In genomic region chr11:93192163-93192562, GRCh38 we compare ENCODE assay signal across 23 cellular contexts. TPM values are rescaled to one million over a fixed set of nuclear protein-coding genes. Genes with fewer than 3 reads are reported as not detected.
A peak's percentile ranks its signal among the peaks of the same experiment; 100 is the strongest.
DNase-seq lines count a peak whose midpoint lies in the region; ATAC-seq and TF ChIP-seq lines count a peak whose summit lies in the region.
"Had no signal": no experiment of that assay in that cellular context is flagged by ENCODE, and none has a peak within 500 bp of the region (broad histone marks: within the 10 kb centered on the region; RNA-seq: fewer than 3 reads in every experiment).

No MANE protein-coding gene starts in this region.

- ATAC-seq in stimulated activated naive CD8-positive, alpha-beta T cell treated with anti-CD3 and anti-CD28 coated beads, Interleukin-15, amount 100 ng/mL, for 72 hours = no peak
- ATAC-seq in gastroesophageal sphincter = no peak
- ATAC-seq: effector memory CD8-positive, alpha-beta T cell; Right ventricle myocardium inferior; stimulated activated memory B cell treated with anti-CD40 and anti-IgM and Interleukin-4, amounts not matched to agents 10 μg/mL and 1 μg/mL and 100 μg/mL, for 72 hours; T-cell had no signal

- H3K36me3 Mint-ChIP-seq in glutamatergic neuron (ENCODE audit: unreplicated experiment) = peaks cover 9% of the 10 kb centered on the region
- peaks cover 52% of the 10 kb centered on the region for H3K36me3 Mint-ChIP-seq in neural progenitor cell

- peaks cover 2% of the 10 kb centered on the region for H3K27me3 Mint-ChIP-seq in glutamatergic neuron (ENCODE audit: unreplicated experiment)
- no peaks in the 10 kb centered on the region for H3K27me3 Mint-ChIP-seq in neural progenitor cell (ENCODE audit: insufficient read depth, low read depth)
- no peaks in the 10 kb centered on the region for H3K27me3 Mint-ChIP-seq in stimulated activated naive CD8-positive, alpha-beta T cell treated with anti-CD3 and anti-CD28 coated beads, Interleukin-15, amount 100 ng/mL, for 72 hours
- H3K27me3 Mint-ChIP-seq: activated CD4-positive, alpha-beta T cell treated with anti-CD3 and anti-CD28 coated beads, Interleukin-2, amount 10 ng/mL, durations not matched to agents 7 days and 5 days; activated naive CD8-positive, alpha-beta T cell treated with anti-CD3 and anti-CD28 coated beads for 36 hours; effector memory CD8-positive, alpha-beta T cell; naive B cell; stimulated activated memory B cell treated with anti-CD40 and anti-IgM and Interleukin-4, amounts not matched to agents 10 μg/mL and 1 μg/mL and 100 μg/mL, for 72 hours; T-cell had no signal

- H3K9me3 ChIP-seq in SK-N-SH = peaks cover 11% of the 10 kb centered on the region; the same call in 1 of the 2 replicates
- H3K9me3 ChIP-seq in neural progenitor cell (ENCODE audit: low read depth) = peaks cover 5% of the 10 kb centered on the region
- peaks cover 0 to 9% (median 0%) of the 10 kb centered on the region in 3 donors for H3K9me3 ChIP-seq in gastroesophageal sphincter
- H3K9me3 ChIP-seq: sigmoid colon had no signal

- H3K4me1 ChIP-seq in SK-N-SH (ENCODE audit: control insufficient read depth in 1 of 2, insufficient read depth in 2 of 2, low read depth in 1 of 2, low read length in 1 of 2) = peaks cover 0 to 17% of the 10 kb centered on the region in 2 experiments; a peak in 2 of 4 replicates
- H3K4me1 ChIP-seq in neural progenitor cell = peaks cover 30% of the 10 kb centered on the region
- peaks cover 0 to 6% (median 0%) of the 10 kb centered on the region in 3 donors for H3K4me1 ChIP-seq in gastroesophageal sphincter

- H3K9me3 Mint-ChIP-seq in glutamatergic neuron (ENCODE audit: unreplicated experiment) (peaks cover 2% of the 10 kb centered on the region), neural progenitor cell (peaks cover 46% of the 10 kb centered on the region)
- H3K9me3 Mint-ChIP-seq in stimulated activated naive CD8-positive, alpha-beta T cell treated with anti-CD3 and anti-CD28 coated beads, Interleukin-15, amount 100 ng/mL, for 72 hours = peaks cover 0 to 9% of the 10 kb centered on the region in 2 donors

- no peak for TF ChIP-seq POLR2A in gastroesophageal sphincter (IDR thresholded peaks at IDR 0.05)

- TF ChIP-seq CTCF in SK-N-SH (IDR thresholded peaks at IDR 0.05) (no peak), glutamatergic neuron (IDR thresholded peaks at IDR 0.05; ENCODE audit: partially characterized antibody, unreplicated experiment) (no peak), neural progenitor cell (IDR thresholded peaks at IDR 0.05) (no peak), gastroesophageal sphincter (IDR thresholded peaks at IDR 0.05) (no peak)

- H3K4me2 ChIP-seq in SK-N-SH (no peak overlapping the region), neural progenitor cell (peak overlapping the region; percentile 48)
- H3K4me2 ChIP-seq: KMS-11 had no signal

- 99% methylated on average over 5 of the region's 5 CpGs for WGBS in SK-N-SH (ENCODE audit: low lambda C conversion rate)
- 71 to 88% methylated on average over 4 to 5 of the region's 5 CpGs for WGBS in gastroesophageal sphincter (ENCODE audit: low coverage in 1 of 2), 2 donors

- H3K4me3 ChIP-seq in H7 (ENCODE audit: insufficient read depth, low read depth, low read length) (no peak overlapping the region), SK-N-SH (ENCODE audit: low read depth in 2 of 2, low read length in 1 of 2) (no peak overlapping the region), neural progenitor cell (peak overlapping the region; percentile 11), gastroesophageal sphincter (no peak overlapping the region)
- H3K4me3 ChIP-seq: sigmoid colon, thoracic aorta had no signal

- no peak overlapping the region for H2AFZ ChIP-seq in SK-N-SH (ENCODE audit: low read depth)
- no peak overlapping the region for H2AFZ ChIP-seq in neural progenitor cell (replicated peaks)

- H3F3A ChIP-seq in SK-N-SH (replicated peaks; ENCODE audit: insufficient read depth) = no peaks in the 10 kb centered on the region
- H3F3A ChIP-seq in neural progenitor cell (ENCODE audit: low read depth) = no peaks in the 10 kb centered on the region

- H3K79me2 ChIP-seq in SK-N-SH (ENCODE audit: insufficient read depth) (peaks cover 97% of the 10 kb centered on the region), neural progenitor cell (ENCODE audit: low read depth) (peaks cover 100% of the 10 kb centered on the region)

- CTCF ChIA-PET in SK-N-SH (lab: Yijun Ruan, JAX) = interaction anchor here (2.4 kb wide), 1 partner anchor 22 kb away, joined by 11 read pairs; no protein-coding TSS in a partner anchor

- no peaks in the 10 kb centered on the region for H3K36me3 ChIP-seq in H7 (replicated peaks; ENCODE audit: control insufficient read depth, insufficient read depth, low read length)
- peaks cover 0 to 29% of the 10 kb centered on the region in 2 experiments for H3K36me3 ChIP-seq in SK-N-SH (replicated peaks in 1 of 2; ENCODE audit: control insufficient read depth in 1 of 2, insufficient read depth in 2 of 2, low read length in 1 of 2)
- H3K36me3 ChIP-seq in neural progenitor cell = peaks cover 11% of the 10 kb centered on the region
- H3K36me3 ChIP-seq in gastroesophageal sphincter = peaks cover 0 to 2% of the 10 kb centered on the region in 2 donors
- H3K36me3 ChIP-seq: sigmoid colon, thoracic aorta had no signal

- H3K4me1 Mint-ChIP-seq in glutamatergic neuron (ENCODE audit: low read depth, unreplicated experiment) = peaks cover 21% of the 10 kb centered on the region
- H3K4me1 Mint-ChIP-seq in neural progenitor cell = no peaks in the 10 kb centered on the region
- H3K4me1 Mint-ChIP-seq in stimulated activated naive CD8-positive, alpha-beta T cell treated with anti-CD3 and anti-CD28 coated beads, Interleukin-15, amount 100 ng/mL, for 72 hours = peaks cover 24% of the 10 kb centered on the region

- no peaks in the 10 kb centered on the region for H3K27me3 ChIP-seq in H7 (ENCODE audit: control insufficient read depth, insufficient read depth, low read length)
- no peaks in the 10 kb centered on the region for H3K27me3 ChIP-seq in SK-N-SH (ENCODE audit: insufficient read depth)
- no peaks in the 10 kb centered on the region for H3K27me3 ChIP-seq in neural progenitor cell
- no peaks in the 10 kb centered on the region for H3K27me3 ChIP-seq in gastroesophageal sphincter
- H3K27me3 ChIP-seq: sigmoid colon had no signal

- POLR2A ChIA-PET in SK-N-SH (lab: Yijun Ruan, JAX) = no interaction called here

- H4K20me1 ChIP-seq in SK-N-SH (ENCODE audit: insufficient read depth) (no peaks in the 10 kb centered on the region), neural progenitor cell (ENCODE audit: low read depth) (peaks cover 6% of the 10 kb centered on the region)

- peak overlapping the region in 1 of 2 experiments; percentile 24; a peak in 2 of 4 replicates for H3K27ac ChIP-seq in SK-N-SH (ENCODE audit: low read depth in 2 of 2, low read length in 1 of 2)
- H3K27ac ChIP-seq in neural progenitor cell = peak overlapping the region; percentile 63
- H3K27ac ChIP-seq in gastroesophageal sphincter = no peak overlapping the region
- H3K27ac ChIP-seq: C4-2B, KMS-11, sigmoid colon, thoracic aorta had no signal

- TF ChIP-seq RAD21 in SK-N-SH (IDR thresholded peaks at IDR 0.05; ENCODE audit: low read length) = no peak

- H3K27ac Mint-ChIP-seq in glutamatergic neuron (ENCODE audit: unreplicated experiment) = peak overlapping the region; percentile 70
- no peak overlapping the region for H3K27ac Mint-ChIP-seq in neural progenitor cell
- no peak overlapping the region for H3K27ac Mint-ChIP-seq in stimulated activated naive CD8-positive, alpha-beta T cell treated with anti-CD3 and anti-CD28 coated beads, Interleukin-15, amount 100 ng/mL, for 72 hours
- H3K27ac Mint-ChIP-seq: activated CD4-positive, alpha-beta T cell treated with anti-CD3 and anti-CD28 coated beads, Interleukin-2, amount 10 ng/mL, durations not matched to agents 7 days and 5 days; activated naive CD8-positive, alpha-beta T cell treated with anti-CD3 and anti-CD28 coated beads for 36 hours; activated T-helper 2 cell treated with anti-CD3 and anti-CD28 coated beads, Interferon-gamma antibody, Interleukin-2, Interleukin-4, amounts not matched to agents 10 μg/mL and 5 μg/mL and 100 μg/mL, durations not matched to agents 14 hours and 24 hours and 36 hours; effector memory CD8-positive, alpha-beta T cell; stimulated activated memory B cell treated with anti-CD40 and anti-IgM and Interleukin-4, amounts not matched to agents 10 μg/mL and 1 μg/mL and 100 μg/mL, for 72 hours; T-cell had no signal

- DNase-seq in H7 = peak; percentile 47
- peak; percentile 28 for DNase-seq in SK-N-SH
- DNase-seq in glutamatergic neuron = peak; percentile 33
- peak; percentile 69 for DNase-seq in neural progenitor cell (ENCODE audit: low spot score)
- no peak for DNase-seq in glomerular visceral epithelial cell (ENCODE audit: extremely low spot score)
- no peak for DNase-seq in stimulated activated CD4-positive, alpha-beta T cell treated with anti-CD3 and anti-CD28 coated beads, Interleukin-2, amount 100 ng/mL, for 48 hours
- no peak for DNase-seq in stimulated activated naive CD8-positive, alpha-beta T cell treated with anti-CD3 and anti-CD28 coated beads, Interleukin-15, amount 100 ng/mL, for 72 hours
- DNase-seq: activated CD4-positive, alpha-beta T cell treated with anti-CD3 and anti-CD28 coated beads, Interleukin-2, amount 10 ng/mL, durations not matched to agents 7 days and 5 days; activated naive CD8-positive, alpha-beta T cell treated with anti-CD3 and anti-CD28 coated beads for 36 hours; effector memory CD8-positive, alpha-beta T cell; GDM1; head of caudate nucleus; naive B cell; NCI-H1092; sigmoid colon; T-cell had no signal

- peak overlapping the region; percentile 26 for H3K4me3 Mint-ChIP-seq in glutamatergic neuron (ENCODE audit: unreplicated experiment)
- no peak overlapping the region for H3K4me3 Mint-ChIP-seq in neural progenitor cell
- H3K4me3 Mint-ChIP-seq in stimulated activated naive CD8-positive, alpha-beta T cell treated with anti-CD3 and anti-CD28 coated beads, Interleukin-15, amount 100 ng/mL, for 72 hours = no peak overlapping the region
- H3K4me3 Mint-ChIP-seq: activated CD4-positive, alpha-beta T cell treated with anti-CD3 and anti-CD28 coated beads, Interleukin-2, amount 10 ng/mL, durations not matched to agents 7 days and 5 days; activated naive CD8-positive, alpha-beta T cell treated with anti-CD3 and anti-CD28 coated beads for 36 hours; effector memory CD8-positive, alpha-beta T cell; naive B cell; stimulated activated memory B cell treated with anti-CD40 and anti-IgM and Interleukin-4, amounts not matched to agents 10 μg/mL and 1 μg/mL and 100 μg/mL, for 72 hours; T-cell had no signal

- no peaks in the 10 kb centered on the region for H3K9me2 ChIP-seq in SK-N-SH

- TF ChIP-seq EP300 in SK-N-SH (IDR thresholded peaks at IDR 0.05; ENCODE audit: borderline replicate concordance in 1 of 2, low read depth in 1 of 2, low read length in 1 of 2) = no peak
- TF ChIP-seq EP300 in gastroesophageal sphincter (IDR thresholded peaks at IDR 0.05) = no peak

- H3K9ac ChIP-seq in SK-N-SH (no peak overlapping the region), neural progenitor cell (no peak overlapping the region)
- H3K9ac ChIP-seq: KMS-11 had no signal

RNA-seq across cellular contexts. Expression of gene SLC36A4, which starts 5.6 kb away (rescaled TPM):
- total RNA-seq in H7 (2014; rRNA removed; shearing (Covaris generic)) = 7.9 and 9.7 TPM in 2 replicates
- 7.3 and 9.7 TPM in 2 replicates for polyA plus RNA-seq in SK-N-SH (2012; rRNA removed)
- polyA plus RNA-seq in SK-N-SH (2012; cell fraction: cytosol; rRNA removed) = 13.7 and 14.3 TPM in 2 replicates
- 4.3 and 8.1 TPM in 2 replicates for polyA plus RNA-seq in SK-N-SH (2012; cell fraction: nucleus; rRNA removed)
- total RNA-seq in glutamatergic neuron (ENCODE audit: unreplicated experiment) (33.1 TPM), neural progenitor cell (ENCODE audit: low replicate concordance) (31.6 and 67.6 TPM in 2 replicates), gastroesophageal sphincter (10 to 100 TPM; 10.4 to 21.9 (median 18.9) TPM)

Comparison
In these comparisons a context has a peak if more than half of its experiments do, and no peak if none do; other contexts are left out.
1. DNase-seq: peak in H7 (single experiment), SK-N-SH (single experiment), glutamatergic neuron (single experiment) and neural progenitor cell (single experiment); none in glomerular visceral epithelial cell (single experiment), stimulated activated CD4-positive, alpha-beta T cell treated with anti-CD3 and anti-CD28 coated beads, Interleukin-2, amount 100 ng/mL, for 48 hours (0 of 2) and stimulated activated naive CD8-positive, alpha-beta T cell treated with anti-CD3 and anti-CD28 coated beads, Interleukin-15, amount 100 ng/mL, for 72 hours (0 of 2).